13 cellular contexts compared by ENCODE assay signal in genomic region chr2:156329922-156330726, GRCh38. TPM values are rescaled to one million over a fixed set of nuclear protein-coding genes. Genes with fewer than 3 reads are reported as not detected.
A peak's percentile ranks its signal among the peaks of the same experiment; 100 is the strongest.
DNase-seq lines count a peak whose midpoint lies in the region; ATAC-seq and TF ChIP-seq lines count a peak whose summit lies in the region.
"Had no signal": no experiment of that assay in that cellular context is flagged by ENCODE, and none has a peak within 500 bp of the region (broad histone marks: within the 10 kb centered on the region; RNA-seq: fewer than 3 reads in every experiment).

No MANE protein-coding gene starts in this region.

- H3K9me3 Mint-ChIP-seq in CD8-positive, alpha-beta T cell = no peaks in the 10 kb centered on the region
- no peaks in the 10 kb centered on the region for H3K9me3 Mint-ChIP-seq in central memory CD8-positive, alpha-beta T cell
- no peaks in the 10 kb centered on the region for H3K9me3 Mint-ChIP-seq in nephron progenitor cell

- peak overlapping the region; percentile 90 for H3K4me3 Mint-ChIP-seq in CD8-positive, alpha-beta T cell
- peak overlapping the region; percentile 97 for H3K4me3 Mint-ChIP-seq in central memory CD8-positive, alpha-beta T cell
- H3K4me3 Mint-ChIP-seq in nephron progenitor cell = peak overlapping the region; percentile 29

- H3K27me3 ChIP-seq in CD8-positive, alpha-beta T cell (ENCODE audit: insufficient read depth, low read length) = no peaks in the 10 kb centered on the region
- peaks cover 80% of the 10 kb centered on the region for H3K27me3 ChIP-seq in H7 (ENCODE audit: control insufficient read depth, insufficient read depth, low read length)
- H3K27me3 ChIP-seq in MG63 = no peaks in the 10 kb centered on the region

- peaks cover 43% of the 10 kb centered on the region for H3K27me3 Mint-ChIP-seq in CD8-positive, alpha-beta T cell (ENCODE audit: low read depth)
- peaks cover 12% of the 10 kb centered on the region for H3K27me3 Mint-ChIP-seq in central memory CD8-positive, alpha-beta T cell
- peaks cover 89% of the 10 kb centered on the region for H3K27me3 Mint-ChIP-seq in nephron progenitor cell (ENCODE audit: low read depth, poor library complexity)

- CTCF ChIA-PET in CD8-positive, alpha-beta T cell (lab: Charles Lee) = interaction anchor here (0.6 to 1.7 kb wide), 3 partner anchors 70 to 260 kb away, joined by 3 to 4 read pairs (median 4); no protein-coding TSS in a partner anchor

- DNase-seq in CD8-positive, alpha-beta T cell = peak in 1 of 7 experiments; percentile 25
- DNase-seq in H7 = peak; percentile 59
- DNase-seq in central memory CD8-positive, alpha-beta T cell (ENCODE audit: low spot score in 2 of 2) = no peak
- DNase-seq in nephron progenitor cell = no peak
- no peak for DNase-seq in MG63
- DNase-seq in NCI-H345 treated with DMSO at 0.1 percent for 48 hours (lab: John Stamatoyannopoulos, UW; ENCODE audit: unreplicated experiment) = no peak
- no peak for DNase-seq in NOMO-1 treated with dmso at 0.1 percent for 144 hours (lab: John Stamatoyannopoulos, UW; ENCODE audit: unreplicated experiment)
- DNase-seq: NCI-H1092; stimulated activated CD4-positive, alpha-beta T cell treated with anti-CD3 and anti-CD28 coated beads, Interleukin-2, amount 100 ng/mL, for 24 hours had no signal

- H3K4me1 ChIP-seq in CD8-positive, alpha-beta T cell (ENCODE audit: insufficient read depth, low read length) = peaks cover 26% of the 10 kb centered on the region

- H3K4me3 ChIP-seq in CD8-positive, alpha-beta T cell (ENCODE audit: low read depth, low read length) = no peak overlapping the region
- H3K4me3 ChIP-seq in H7 (ENCODE audit: insufficient read depth, low read depth, low read length) = peak overlapping the region; percentile 48; the same call in 1 of the 2 replicates
- no peak overlapping the region for H3K4me3 ChIP-seq in MG63

- POLR2A ChIA-PET in CD8-positive, alpha-beta T cell (lab: Charles Lee) = interaction anchor here (1.5 kb wide), 1 partner anchor 70 kb away, joined by 8 read pairs; no protein-coding TSS in a partner anchor

- H3K27ac ChIP-seq in CD8-positive, alpha-beta T cell (ENCODE audit: low read depth, low read length) = no peak overlapping the region
- H3K27ac ChIP-seq: BLaER1 treated with 17β-estradiol and CSF1 and Interleukin-3, amounts not matched to agents 10 nM and 100 nM had no signal

- no peaks in the 10 kb centered on the region for H3K9me3 ChIP-seq in CD8-positive, alpha-beta T cell (ENCODE audit: low read length)
- no peaks in the 10 kb centered on the region for H3K9me3 ChIP-seq in MG63

- intact Hi-C loops in CD8-positive, alpha-beta T cell (cut with DNase I, micrococcal nuclease) = loop anchor here (5.0 to 10.0 kb wide), 3 partner anchors 1085 to 1137 kb away; partner anchors contain the start of gene CYTIP (in 2 of the 2)

- peaks cover 62% of the 10 kb centered on the region for H3K36me3 Mint-ChIP-seq in CD8-positive, alpha-beta T cell
- H3K36me3 Mint-ChIP-seq in central memory CD8-positive, alpha-beta T cell (ENCODE audit: insufficient read depth) = peaks cover 90% of the 10 kb centered on the region
- no peaks in the 10 kb centered on the region for H3K36me3 Mint-ChIP-seq in nephron progenitor cell (ENCODE audit: low read depth)

- H3K4me1 Mint-ChIP-seq in CD8-positive, alpha-beta T cell (ENCODE audit: low read depth) = peaks cover 37% of the 10 kb centered on the region
- H3K4me1 Mint-ChIP-seq in central memory CD8-positive, alpha-beta T cell = peaks cover 48% of the 10 kb centered on the region
- H3K4me1 Mint-ChIP-seq in nephron progenitor cell = peaks cover 32% of the 10 kb centered on the region

- peak overlapping the region; percentile 66 for H3K27ac Mint-ChIP-seq in CD8-positive, alpha-beta T cell
- peak overlapping the region; percentile 100 for H3K27ac Mint-ChIP-seq in central memory CD8-positive, alpha-beta T cell (ENCODE audit: low read depth)
- H3K27ac Mint-ChIP-seq in nephron progenitor cell = no peak overlapping the region

- ATAC-seq in CD8-positive, alpha-beta T cell = no peak
- ATAC-seq in central memory CD8-positive, alpha-beta T cell (replicated peaks; ENCODE audit: extremely low read depth, poor library complexity, severe bottlenecking) = no peak
- no peak for ATAC-seq in HG03439 (IDR thresholded peaks at IDR 0.05; ENCODE audit: unreplicated experiment)
- ATAC-seq: HepG2 had no signal

- TF ChIP-seq CTCF in CD8-positive, alpha-beta T cell (IDR thresholded peaks at IDR 0.05) = no peak
- TF ChIP-seq CTCF in nephron progenitor cell (IDR thresholded peaks at IDR 0.05) = no peak

- H3K36me3 ChIP-seq in CD8-positive, alpha-beta T cell (ENCODE audit: insufficient read depth, low read length) = no peaks in the 10 kb centered on the region
- H3K36me3 ChIP-seq in H7 (replicated peaks; ENCODE audit: control insufficient read depth, insufficient read depth, low read length) (no peaks in the 10 kb centered on the region), MG63 (no peaks in the 10 kb centered on the region)

RNA-seq across cellular contexts. Expression of gene NR4A2, which starts 2.4 kb away (rescaled TPM):
- total RNA-seq in CD8-positive, alpha-beta T cell = 100 to 1,000 TPM; 777 to 796 TPM
- total RNA-seq in H7 (2014; rRNA removed; shearing (Covaris generic)) = 0.37 and 0.45 TPM in 2 replicates
- total RNA-seq in MG63 (2014; rRNA removed; shearing (Covaris generic); ENCODE audit: low replicate concordance) = not detected in 2 replicates
- total RNA-seq: fibroblast of villous mesenchyme, HepG2 had no signal

Comparison
In these comparisons a context has a peak if more than half of its experiments do, and no peak if none do; other contexts are left out.
1. H3K4me3 Mint-ChIP-seq: peak in every context shown above with its lines; median percentile 97 in central memory CD8-positive, alpha-beta T cell; 90 in CD8-positive, alpha-beta T cell; 29 in nephron progenitor cell.
2. RNA of gene NR4A2, which starts 2.4 kb away (total RNA-seq): 777 to 796 TPM in CD8-positive, alpha-beta T cell; 0.37 to 0.45 TPM in H7 and not detected in MG63; every median in the first group is over 100 times any median in the second.